Comparison of ENCODE assay signal across 1 cellular context in genomic region chr20:36835453-36836198, GRCh38.
TF ChIP-seq lines count a peak whose summit lies in the region.

No MANE protein-coding gene starts in this region.

TF ChIP-seq in K562, 482 proteins besides CTCF, POLR2A, EP300 and RAD21 (continued from another document and continues in another):
- TF ChIP-seq ZC3H11A (IDR thresholded peaks at IDR 0.05; ENCODE audit: low read depth, low read length), result no peak
- peak; percentile 58; the same call in 1 of the 2 replicates for TF ChIP-seq TOE1 (IDR thresholded peaks at IDR 0.05; ENCODE audit: borderline replicate concordance)
- TF ChIP-seq TOE1 (CRISPR knock-in tag; IDR thresholded peaks at IDR 0.05; ENCODE audit: borderline replicate concordance, low read depth), result no peak
- no peak for TF ChIP-seq PML (IDR thresholded peaks at IDR 0.05; ENCODE audit: low read length)
- TF ChIP-seq FOXA3 (CRISPR knock-in tag; conservative IDR thresholded peaks at IDR 0.05 in 1 of 2, IDR thresholded peaks at IDR 0.05 in 1 of 2), result no peak
- TF ChIP-seq GMEB1 (CRISPR knock-in tag; IDR thresholded peaks at IDR 0.05), result no peak
- TF ChIP-seq SMARCA5 (IDR thresholded peaks at IDR 0.05), result no peak
- TF ChIP-seq SOX6 (IDR thresholded peaks at IDR 0.05), result no peak
- TF ChIP-seq RNF219 (CRISPR knock-in tag; IDR thresholded peaks at IDR 0.05), result no peak
- no peak for TF ChIP-seq ZFP1 (CRISPR knock-in tag; IDR thresholded peaks at IDR 0.05)
- TF ChIP-seq ATF3 (IDR thresholded peaks at IDR 0.05), result peak; percentile 81
- TF ChIP-seq ATF3 (CRISPR knock-in tag; conservative IDR thresholded peaks at IDR 0.05), result no peak
- TF ChIP-seq ZNF561 (CRISPR knock-in tag; conservative IDR thresholded peaks at IDR 0.05), result no peak
- TF ChIP-seq CBX8 (IDR thresholded peaks at IDR 0.05; ENCODE audit: borderline replicate concordance, extremely low read depth, low read depth, low read length, poor library complexity, severe bottlenecking), result no peak
- no peak for TF ChIP-seq THAP12 (CRISPR knock-in tag; IDR thresholded peaks at IDR 0.05)
- TF ChIP-seq CTCFL (IDR thresholded peaks at IDR 0.05; ENCODE audit: borderline replicate concordance, insufficient read depth, low read depth, low read length, poor library complexity, severe bottlenecking), result no peak
- no peak for TF ChIP-seq OTX1 (CRISPR knock-in tag; IDR thresholded peaks at IDR 0.05)
- TF ChIP-seq ZNF133 (CRISPR knock-in tag; IDR thresholded peaks at IDR 0.05), result no peak
- TF ChIP-seq ZNF124 (CRISPR knock-in tag; IDR thresholded peaks at IDR 0.05), result no peak
- peak; percentile 36; the same call in 1 of the 2 replicates for TF ChIP-seq JUN (IDR thresholded peaks at IDR 0.05; ENCODE audit: borderline replicate concordance, low read depth, low read length)
- no peak for TF ChIP-seq JUN (CRISPR knock-in tag; IDR thresholded peaks at IDR 0.05; ENCODE audit: borderline replicate concordance)
- no peak for TF ChIP-seq DLX4 (CRISPR knock-in tag; IDR thresholded peaks at IDR 0.05)
- TF ChIP-seq NELFE (IDR thresholded peaks at IDR 0.05; ENCODE audit: insufficient read depth, insufficient read length), result no peak
- TF ChIP-seq MCM3 (IDR thresholded peaks at IDR 0.05), result no peak
- TF ChIP-seq E2F4 (CRISPR knock-in tag; IDR thresholded peaks at IDR 0.05; ENCODE audit: low read depth), result no peak
- TF ChIP-seq MGA (IDR thresholded peaks at IDR 0.05), result no peak
- TF ChIP-seq SPI1 (IDR thresholded peaks at IDR 0.05; ENCODE audit: borderline replicate concordance, low read depth, low read length), result peak; percentile 13; the same call in 1 of the 2 replicates
- no peak for TF ChIP-seq CLOCK (CRISPR knock-in tag; IDR thresholded peaks at IDR 0.05; ENCODE audit: borderline replicate concordance)
- no peak for TF ChIP-seq ZSCAN29 (IDR thresholded peaks at IDR 0.05)
- no peak for TF ChIP-seq SMAD2 (IDR thresholded peaks at IDR 0.05; ENCODE audit: low read depth, low read length)
